In genomic region chr9:113154936-113155335, GRCh38 we compare ENCODE assay signal across 12 cellular contexts. TPM values are rescaled to one million over a fixed set of nuclear protein-coding genes. Genes with fewer than 3 reads are reported as not detected.
A peak's percentile ranks its signal among the peaks of the same experiment; 100 is the strongest.
DNase-seq lines count a peak whose midpoint lies in the region; ATAC-seq, FAIRE-seq and TF ChIP-seq lines count a peak whose summit lies in the region.
"Had no signal": no experiment of that assay in that cellular context is flagged by ENCODE, and none has a peak within 500 bp of the region (broad histone marks: within the 10 kb centered on the region; RNA-seq: fewer than 3 reads in every experiment).

No MANE protein-coding gene starts in this region.

- TF ChIP-seq RAD21 in HepG2 (CRISPR knock-in tag; IDR thresholded peaks at IDR 0.05) = no peak

- H3K27ac ChIP-seq in HepG2 (ENCODE audit: extremely low read length, insufficient read depth, low read length) (no peak overlapping the region), right lobe of liver (no peak overlapping the region), lower lobe of right lung (peak overlapping the region; percentile 19), upper lobe of right lung (peak overlapping the region; percentile 61)

- BruUV-seq in HepG2 (replicated peaks; lab: Mats Ljungman, UMichigan) = no TSS peak

- H3K9me3 ChIP-seq in HepG2 (ENCODE audit: low read length) (no peaks in the 10 kb centered on the region), right lobe of liver (no peaks in the 10 kb centered on the region), adipocyte (ENCODE audit: control insufficient read depth, low read length) (no peaks in the 10 kb centered on the region), lower lobe of right lung (no peaks in the 10 kb centered on the region), upper lobe of right lung (no peaks in the 10 kb centered on the region)
- H3K9me3 ChIP-seq: MG63 had no signal

- H3K36me3 ChIP-seq in HepG2 (replicated peaks in 1 of 2; ENCODE audit: control insufficient read depth in 1 of 2, insufficient read depth in 2 of 2, low read length in 2 of 2) = peaks cover 0 to 6% of the 10 kb centered on the region in 2 experiments; a peak in 3 of 5 replicates
- peaks cover 0 to 8% (median 3%) of the 10 kb centered on the region in 4 donors for H3K36me3 ChIP-seq in right lobe of liver
- peaks cover 31% of the 10 kb centered on the region for H3K36me3 ChIP-seq in adipocyte (ENCODE audit: control insufficient read depth, insufficient read depth, low read length, severe bottlenecking)
- H3K36me3 ChIP-seq in lower lobe of right lung = peaks cover 35% of the 10 kb centered on the region
- H3K36me3 ChIP-seq in upper lobe of right lung = peaks cover 20% of the 10 kb centered on the region
- H3K36me3 ChIP-seq: MG63 had no signal

- in situ Hi-C loops in HepG2 (cut with HindIII; ENCODE audit: extremely low pct_ligation_motif_present, low pct_unique_long_range_greater_than_20kb) = no loop called here

- H4K20me1 ChIP-seq in HepG2 (ENCODE audit: insufficient read depth, low read length) = no peaks in the 10 kb centered on the region

- H3K4me2 ChIP-seq in HepG2 (ENCODE audit: low read depth, low read length) = no peak overlapping the region

- TF ChIP-seq EP300 in HepG2 (IDR thresholded peaks at IDR 0.05; ENCODE audit: low read depth in 2 of 2, low read length in 2 of 2) (no peak), HepG2 (CRISPR knock-in tag; IDR thresholded peaks at IDR 0.05; ENCODE audit: borderline replicate concordance) (no peak)

- ATAC-seq in HepG2 = no peak
- no peak for ATAC-seq in right lobe of liver
- no peak for ATAC-seq in lower lobe of right lung
- no peak for ATAC-seq in upper lobe of right lung
- ATAC-seq: natural killer cell had no signal

- no peaks in the 10 kb centered on the region; a peak in 1 of 5 replicates for H3K27me3 ChIP-seq in HepG2 (ENCODE audit: control insufficient read depth in 1 of 2, insufficient read depth in 2 of 2, low read length in 2 of 2)
- no peaks in the 10 kb centered on the region for H3K27me3 ChIP-seq in right lobe of liver
- H3K27me3 ChIP-seq in adipocyte (replicated peaks; ENCODE audit: control insufficient read depth, insufficient read depth, low read length) = no peaks in the 10 kb centered on the region
- no peaks in the 10 kb centered on the region for H3K27me3 ChIP-seq in lower lobe of right lung (ENCODE audit: low read depth)
- H3K27me3 ChIP-seq in upper lobe of right lung = no peaks in the 10 kb centered on the region
- H3K27me3 ChIP-seq: MG63 had no signal

- H3K4me3 ChIP-seq in HepG2 (replicated peaks in 1 of 3; ENCODE audit: insufficient read depth in 1 of 3, low read depth in 2 of 3, low read length in 3 of 3) = no peak overlapping the region
- H3K4me3 ChIP-seq in right lobe of liver = no peak overlapping the region
- H3K4me3 ChIP-seq in adipocyte (ENCODE audit: low read length) = no peak overlapping the region
- peak overlapping the region; percentile 97 for H3K4me3 ChIP-seq in lower lobe of right lung
- no peak overlapping the region for H3K4me3 ChIP-seq in upper lobe of right lung
- H3K4me3 ChIP-seq: MG63 had no signal

- no peak for DNase-seq in HepG2 (ENCODE audit: low spot score)
- no peak for DNase-seq in right lobe of liver
- DNase-seq in adipocyte (ENCODE audit: low read depth) = peak; percentile 24
- no peak for DNase-seq in lower lobe of right lung
- no peak for DNase-seq in upper lobe of right lung
- no peak for DNase-seq in effector CD8-positive, alpha-beta T cell (lab: John Stamatoyannopoulos, UW)
- no peak for DNase-seq in activated effector memory CD4-positive, alpha-beta T cell treated with Interleukin-2 at 50 U/mL for 16 hours
- no peak for DNase-seq in SK-N-DZ (ENCODE audit: low spot score)
- DNase-seq: MG63, natural killer cell, NCI-H345 had no signal

- no peak for FAIRE-seq in HepG2 (lab: Jason Lieb, UNC)
- FAIRE-seq: G401.6 had no signal

- intact Hi-C loops in HepG2 (cut with micrococcal nuclease; ENCODE audit: unreplicated experiment) (loop anchor here (5.0 kb wide), 1 partner anchor 67 kb away; the partner anchor contains the start of genes FKBP15 and SLC31A1), right lobe of liver (cut with DNase I) (no loop called here), lower lobe of right lung (cut with DNase I) (no loop called here), upper lobe of right lung (cut with DNase I) (no loop called here)

- 69% methylated on average over 2 of the region's 2 CpGs for WGBS in HepG2 (ENCODE audit: low lambda C conversion rate)
- WGBS in right lobe of liver (ENCODE audit: insufficient coverage, low coverage, low lambda C conversion rate, missing lambda C conversion rate) = 9% methylated on average over 2 of the region's 2 CpGs

- H3K9ac ChIP-seq in HepG2 (ENCODE audit: insufficient read depth, low read depth, low read length) (no peak overlapping the region), adipocyte (ENCODE audit: low read length) (peak overlapping the region; percentile 35)

- peaks cover 42% of the 10 kb centered on the region for H3K4me1 ChIP-seq in HepG2 (ENCODE audit: insufficient read depth, low read length)
- peaks cover 0 to 34% (median 6%) of the 10 kb centered on the region in 4 donors for H3K4me1 ChIP-seq in right lobe of liver
- peaks cover 41% of the 10 kb centered on the region for H3K4me1 ChIP-seq in adipocyte (ENCODE audit: control insufficient read depth, insufficient read depth, low read length)
- H3K4me1 ChIP-seq in lower lobe of right lung = peaks cover 44% of the 10 kb centered on the region
- peaks cover 21% of the 10 kb centered on the region for H3K4me1 ChIP-seq in upper lobe of right lung

- no peak overlapping the region for H2AFZ ChIP-seq in HepG2 (ENCODE audit: low read length)

- no peak for TF ChIP-seq CTCF in HepG2 (CRISPR knock-in tag; IDR thresholded peaks at IDR 0.05)
- TF ChIP-seq CTCF in right lobe of liver (IDR thresholded peaks at IDR 0.05) = no peak
- no peak for TF ChIP-seq CTCF in lower lobe of right lung (IDR thresholded peaks at IDR 0.05)
- no peak for TF ChIP-seq CTCF in upper lobe of right lung (IDR thresholded peaks at IDR 0.05)

- H3K79me2 ChIP-seq in HepG2 (ENCODE audit: insufficient read depth, low read length) = no peaks in the 10 kb centered on the region

- TF ChIP-seq POLR2A in HepG2 (IDR thresholded peaks at IDR 0.05; ENCODE audit: insufficient read depth in 1 of 2, low read depth in 2 of 2, low read length in 2 of 2) (no peak), right lobe of liver (IDR thresholded peaks at IDR 0.05) (no peak)

- CTCF ChIA-PET in HepG2 (lab: Yijun Ruan, JAX; ENCODE audit: low intra/inter-chr PET ratio, low total read pairs) = no interaction called here

- POLR2A ChIA-PET in HepG2 (lab: Yijun Ruan, JAX) = no interaction called here

TF ChIP-seq in HepG2, 621 proteins besides CTCF, POLR2A, EP300 and RAD21:
- TF ChIP-seq POLR2AphosphoS5 (IDR thresholded peaks at IDR 0.05; ENCODE audit: low read depth, low read length) (no peak), CEBPB (IDR thresholded peaks at IDR 0.05; ENCODE audit: borderline replicate concordance, low read depth, low read length) (peak; percentile 51; the same call in 1 of the 2 replicates)

RNA-seq across cellular contexts. Expression of gene SLC31A2, which starts 4.1 kb away (rescaled TPM):
- 6.0 and 9.3 TPM in 2 replicates for total RNA-seq in HepG2 (2016; rRNA removed; fragmentation: Illumina TruSeq; extraction: Trizol)
- total RNA-seq in HepG2 (2016; cell fraction: cytosol; rRNA removed; fragmentation: Illumina TruSeq; extraction: Trizol; ENCODE audit: low read depth) = 1.5 and 1.9 TPM in 2 replicates
- 7.4 and 9.7 TPM in 2 replicates for total RNA-seq in HepG2 (2016; cell fraction: insoluble cytoplasmic fraction; rRNA removed; fragmentation: Illumina TruSeq; extraction: Trizol)
- 3.7 and 5.5 TPM in 2 replicates for total RNA-seq in HepG2 (2016; cell fraction: membrane; rRNA removed; fragmentation: Illumina TruSeq; extraction: Trizol)
- 9.1 TPM in 2 replicates for total RNA-seq in HepG2 (2016; cell fraction: nucleus; rRNA removed; fragmentation: Illumina TruSeq; extraction: Trizol)
- polyA plus RNA-seq in HepG2 (2011; rRNA removed) = 10.2 and 10.9 TPM in 2 replicates
- 10.4 and 13.6 TPM in 2 replicates for polyA plus RNA-seq in HepG2 (2011; cell fraction: cytosol; rRNA removed)
- polyA plus RNA-seq in HepG2 (2011; cell fraction: nucleus; rRNA removed) = 5.6 and 5.9 TPM in 2 replicates
- 3.1 and 5.5 TPM in 2 replicates for polyA plus RNA-seq in HepG2 (2012)
- polyA plus RNA-seq in HepG2 (2016; cell fraction: cytosol; fragmentation: Illumina TruSeq; extraction: Trizol; ENCODE audit: low read depth) = 1.0 and 1.6 TPM in 2 replicates
- polyA plus RNA-seq in HepG2 (2016; cell fraction: insoluble cytoplasmic fraction; fragmentation: Illumina TruSeq; extraction: Trizol; ENCODE audit: low read depth) = 5.0 and 5.6 TPM in 2 replicates
- polyA plus RNA-seq in HepG2 (2016; cell fraction: membrane; fragmentation: Illumina TruSeq; extraction: Trizol; ENCODE audit: low read depth) = 2.8 and 2.9 TPM in 2 replicates
- 10.8 and 11.0 TPM in 2 replicates for polyA plus RNA-seq in HepG2 (2016; cell fraction: nucleus; fragmentation: Illumina TruSeq; extraction: Trizol; ENCODE audit: insufficient read depth, low read depth)
- 10.3 and 20.0 TPM in 2 replicates for polyA minus RNA-seq in HepG2 (2011; rRNA and poly(A)+ RNA removed; ENCODE audit: low replicate concordance)
- polyA minus RNA-seq in HepG2 (2011; cell fraction: cytosol; rRNA and poly(A)+ RNA removed) = 3.7 and 5.4 TPM in 2 replicates
- 12.2 and 15.7 TPM in 2 replicates for polyA minus RNA-seq in HepG2 (2011; cell fraction: nucleus; rRNA and poly(A)+ RNA removed)
- total RNA-seq in right lobe of liver = 10 to 100 TPM; 11.5 to 43.4 (median 25.0) TPM
- 74.8 TPM for total RNA-seq in lower lobe of right lung
- total RNA-seq in upper lobe of right lung = 46.9 TPM
- 4.8 and 6.2 TPM in 2 replicates for polyA plus RNA-seq in SK-N-DZ (2014; cell fraction: cytosol; rRNA removed)
- 2.4 and 3.1 TPM in 2 replicates for polyA plus RNA-seq in SK-N-DZ (2014; cell fraction: nucleus; rRNA removed)

Comparison
In these comparisons a context has a peak if more than half of its experiments do, and no peak if none do; other contexts are left out.
1. H3K27ac ChIP-seq: peak in lower lobe of right lung (single experiment) and upper lobe of right lung (single experiment); none in HepG2 (single experiment) and right lobe of liver (0 of 3).